ENCODE assay signal across 8 cellular contexts in the genomic region with DNA sequence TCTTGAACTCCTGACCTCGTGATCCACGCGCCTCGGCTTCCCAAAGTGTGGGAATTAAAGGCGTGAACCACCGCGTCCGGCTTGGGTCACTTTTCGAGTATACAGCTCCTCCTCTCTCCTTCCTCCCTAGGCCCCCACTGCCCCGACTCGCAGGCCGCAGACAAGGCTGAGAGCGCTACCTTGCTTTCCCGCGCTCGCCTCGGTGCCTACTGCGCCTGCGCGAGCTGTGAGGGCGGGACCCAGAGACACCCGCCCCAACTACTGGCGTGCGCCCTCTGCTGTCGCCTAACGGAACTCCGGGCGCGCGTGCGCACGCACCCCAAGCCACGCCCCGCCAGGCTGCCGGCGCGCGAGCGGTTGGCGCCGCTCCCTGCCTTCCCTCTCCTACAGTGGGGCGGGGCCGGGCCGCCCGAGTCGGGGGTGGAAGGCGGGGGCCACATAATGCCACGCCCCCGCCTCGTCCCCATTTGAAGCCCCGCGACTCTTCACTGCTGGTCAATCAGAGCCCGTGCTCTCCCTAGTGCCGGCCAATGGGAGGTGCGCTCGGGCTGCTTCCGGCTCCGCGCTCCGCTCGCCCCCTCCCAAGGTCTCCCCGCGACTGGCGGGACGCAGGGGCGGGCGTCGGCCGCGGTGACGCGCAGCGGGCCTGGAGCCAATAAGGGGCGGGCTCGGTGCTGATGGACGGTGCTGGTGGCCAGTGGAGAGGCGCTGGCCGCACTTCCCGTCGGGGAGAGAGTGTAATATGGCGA. TPM values are rescaled to one million over a fixed set of nuclear protein-coding genes. Genes with fewer than 3 reads are reported as not detected.
DNase-seq lines count a peak whose midpoint lies in the region; TF ChIP-seq lines count a peak whose summit lies in the region.

A gene (plus strand): TSS at position 730 of the 749 bp plus-strand sequence. CDS start 13 bp downstream, at position 743.

- H3K27me3 ChIP-seq in MM.1S (replicated peaks; ENCODE audit: insufficient read depth, low read length) (no peaks in the 10 kb centered on the region), neural cell (ENCODE audit: insufficient read depth, low read depth, low read length) (no peaks in the 10 kb centered on the region), stomach (no peaks in the 10 kb centered on the region)

- H3F3A ChIP-seq in MM.1S (ENCODE audit: insufficient read depth, low read length): peaks cover 34% of the 10 kb centered on the region
- H3F3A ChIP-seq in neural cell (ENCODE audit: insufficient read depth, low read length, poor library complexity, severe bottlenecking): no peaks in the 10 kb centered on the region

- WGBS in stomach, 5 donors: 0 to 1% (median 1%) methylated on average over 38 to 81 of the region's 81 CpGs

- TF ChIP-seq CTCF in MM.1S (IDR thresholded peaks at IDR 0.05; ENCODE audit: low read length): peak; percentile 83
- TF ChIP-seq CTCF in fibroblast of villous mesenchyme (IDR thresholded peaks at IDR 0.05; ENCODE audit: insufficient read depth, low read depth, low read length): peak; percentile 85
- peak; percentile 100 for TF ChIP-seq CTCF in neural cell (IDR thresholded peaks at IDR 0.05; ENCODE audit: poor library complexity, severe bottlenecking)
- peak in 6 of 7 experiments; percentile 83 to 100 (median 98) for TF ChIP-seq CTCF in stomach (IDR thresholded peaks at IDR 0.05)

- intact Hi-C loops in stomach (cut with DNase I; ENCODE audit: low total_unique reads): no loop called here

- H3K4me2 ChIP-seq in MM.1S (ENCODE audit: low read depth, low read length) (peak within 1 kb of the TSS; percentile 88), neural cell (ENCODE audit: low read length) (peak within 1 kb of the TSS; percentile 70)

- TF ChIP-seq EP300 in neural cell (conservative IDR thresholded peaks at IDR 0.05; ENCODE audit: poor library complexity, severe bottlenecking) (peak; percentile 40), stomach (IDR thresholded peaks at IDR 0.05) (no peak)

- H3K36me3 ChIP-seq in MM.1S (replicated peaks; ENCODE audit: insufficient read depth, low read length) (no peaks in the 10 kb centered on the region; the same call in 1 of the 2 replicates), neural cell (ENCODE audit: insufficient read depth, low read length) (no peaks in the 10 kb centered on the region), stomach (peaks cover 0 to 13% (median 5%) of the 10 kb centered on the region in 4 donors)

- DNase-seq in GF-D8 (lab: John Stamatoyannopoulos, UW) (peak; percentile 97), HCEC 1CT (peak; percentile 99), MM.1S (peak; percentile 99), SIG-M5 (lab: John Stamatoyannopoulos, UW) (peak; percentile 89), activated gamma-delta T cell (lab: John Stamatoyannopoulos, UW) (peak; percentile 100), fibroblast of villous mesenchyme (ENCODE audit: low read depth) (peak; percentile 99), stomach (peak; percentile 99)

- H3K79me2 ChIP-seq in MM.1S (ENCODE audit: low read length) (peaks cover 47% of the 10 kb centered on the region), neural cell (replicated peaks; ENCODE audit: insufficient read depth, low read length) (peaks cover 26% of the 10 kb centered on the region)

- no peaks in the 10 kb centered on the region for H4K20me1 ChIP-seq in MM.1S (ENCODE audit: insufficient read depth, low read length)
- no peaks in the 10 kb centered on the region for H4K20me1 ChIP-seq in neural cell (ENCODE audit: insufficient read depth)

- H3K4me3 ChIP-seq in MM.1S (ENCODE audit: low read length) (peak within 1 kb of the TSS; percentile 96), fibroblast of villous mesenchyme (ENCODE audit: low read depth, low read length) (peak within 1 kb of the TSS; percentile 99), neural cell (ENCODE audit: low read length) (peak within 1 kb of the TSS; percentile 86), stomach (peak within 1 kb of the TSS; percentile 79 to 97 (median 89))

- TF ChIP-seq POLR2A in stomach (IDR thresholded peaks at IDR 0.05): no peak

- H2AFZ ChIP-seq in MM.1S (ENCODE audit: low read length) (peak within 1 kb of the TSS; percentile 87), neural cell (ENCODE audit: low read depth, low read length) (peak within 1 kb of the TSS; percentile 94)

- no peaks in the 10 kb centered on the region for H3K9me3 ChIP-seq in MM.1S (replicated peaks; ENCODE audit: insufficient read depth, low read length)
- H3K9me3 ChIP-seq in neural cell (ENCODE audit: low read length): no peaks in the 10 kb centered on the region
- H3K9me3 ChIP-seq in stomach: no peaks in the 10 kb centered on the region

- peak; percentile 74 for TF ChIP-seq RAD21 in neural cell (conservative IDR thresholded peaks at IDR 0.05)

- H3K9ac ChIP-seq in MM.1S (ENCODE audit: low read length) (peak within 1 kb of the TSS; percentile 97), neural cell (ENCODE audit: low read length) (peak within 1 kb of the TSS; percentile 90)

- H3K27ac ChIP-seq in MM.1S (ENCODE audit: low read length) (peak within 1 kb of the TSS; percentile 71), neural cell (ENCODE audit: low read length) (peak within 1 kb of the TSS; percentile 91), stomach (peak within 1 kb of the TSS; percentile 90 to 98 (median 96))

- H3K9me2 ChIP-seq in MM.1S (replicated peaks; ENCODE audit: insufficient read depth, low read length) (no peaks in the 10 kb centered on the region), neural cell (ENCODE audit: insufficient read depth, low read length) (no peaks in the 10 kb centered on the region)

- peaks cover 40% of the 10 kb centered on the region for H3K4me1 ChIP-seq in MM.1S (ENCODE audit: low read length)
- peaks cover 49 to 52% (median 51%) of the 10 kb centered on the region in 4 donors for H3K4me1 ChIP-seq in stomach

TF ChIP-seq in neural cell, 6 proteins besides CTCF, POLR2A, EP300 and RAD21:
- TF ChIP-seq, protein P1, sequence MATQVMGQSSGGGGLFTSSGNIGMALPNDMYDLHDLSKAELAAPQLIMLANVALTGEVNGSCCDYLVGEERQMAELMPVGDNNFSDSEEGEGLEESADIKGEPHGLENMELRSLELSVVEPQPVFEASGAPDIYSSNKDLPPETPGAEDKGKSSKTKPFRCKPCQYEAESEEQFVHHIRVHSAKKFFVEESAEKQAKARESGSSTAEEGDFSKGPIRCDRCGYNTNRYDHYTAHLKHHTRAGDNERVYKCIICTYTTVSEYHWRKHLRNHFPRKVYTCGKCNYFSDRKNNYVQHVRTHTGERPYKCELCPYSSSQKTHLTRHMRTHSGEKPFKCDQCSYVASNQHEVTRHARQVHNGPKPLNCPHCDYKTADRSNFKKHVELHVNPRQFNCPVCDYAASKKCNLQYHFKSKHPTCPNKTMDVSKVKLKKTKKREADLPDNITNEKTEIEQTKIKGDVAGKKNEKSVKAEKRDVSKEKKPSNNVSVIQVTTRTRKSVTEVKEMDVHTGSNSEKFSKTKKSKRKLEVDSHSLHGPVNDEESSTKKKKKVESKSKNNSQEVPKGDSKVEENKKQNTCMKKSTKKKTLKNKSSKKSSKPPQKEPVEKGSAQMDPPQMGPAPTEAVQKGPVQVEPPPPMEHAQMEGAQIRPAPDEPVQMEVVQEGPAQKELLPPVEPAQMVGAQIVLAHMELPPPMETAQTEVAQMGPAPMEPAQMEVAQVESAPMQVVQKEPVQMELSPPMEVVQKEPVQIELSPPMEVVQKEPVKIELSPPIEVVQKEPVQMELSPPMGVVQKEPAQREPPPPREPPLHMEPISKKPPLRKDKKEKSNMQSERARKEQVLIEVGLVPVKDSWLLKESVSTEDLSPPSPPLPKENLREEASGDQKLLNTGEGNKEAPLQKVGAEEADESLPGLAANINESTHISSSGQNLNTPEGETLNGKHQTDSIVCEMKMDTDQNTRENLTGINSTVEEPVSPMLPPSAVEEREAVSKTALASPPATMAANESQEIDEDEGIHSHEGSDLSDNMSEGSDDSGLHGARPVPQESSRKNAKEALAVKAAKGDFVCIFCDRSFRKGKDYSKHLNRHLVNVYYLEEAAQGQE (IDR thresholded peaks at IDR 0.05; ENCODE audit: borderline replicate concordance): no peak
- peak; percentile 70 for TF ChIP-seq MXI1 (conservative IDR thresholded peaks at IDR 0.05; ENCODE audit: poor library complexity, severe bottlenecking)
- peak; percentile 66 for TF ChIP-seq POLR2AphosphoS5 (IDR thresholded peaks at IDR 0.05)
- TF ChIP-seq EZH2 (IDR thresholded peaks at IDR 0.05; ENCODE audit: borderline replicate concordance, insufficient read depth, low read length, poor library complexity, severe bottlenecking): no peak
- peak; percentile 88 for TF ChIP-seq SMC3 (conservative IDR thresholded peaks at IDR 0.05; ENCODE audit: poor library complexity)
- peak; percentile 83 for TF ChIP-seq TAF1 (IDR thresholded peaks at IDR 0.05; ENCODE audit: low read depth)

RNA-seq across cellular contexts. Expression of the gene that starts here (rescaled TPM):
- total RNA-seq in fibroblast of villous mesenchyme (72.5 and 92.0 TPM in 2 replicates), stomach (10 to 100 TPM in 3 of 5 donors, 1 to 10 TPM in 2; 1.8 to 49.4 (median 11.2) TPM)
- polyA plus RNA-seq in neural cell (27.5 and 29.8 TPM in 2 replicates), stomach (10 to 100 TPM; 25.4 to 63.4 (median 39.4) TPM)
- 44.6 and 48.5 TPM in 2 replicates for polyA minus RNA-seq in neural cell

Comparison
In these comparisons a context has a peak if more than half of its experiments do, and no peak if none do; other contexts are left out.
1. Peak in every context shown above with its lines: DNase-seq, H3K4me3 ChIP-seq and H3K27ac ChIP-seq.